In genomic region chr3:184523825-184524615, GRCh38 we compare ENCODE assay signal across 8 cellular contexts. TPM values are rescaled to one million over a fixed set of nuclear protein-coding genes. Genes with fewer than 3 reads are reported as not detected.
DNase-seq lines count a peak whose midpoint lies in the region; ATAC-seq and TF ChIP-seq lines count a peak whose summit lies in the region.

No MANE protein-coding gene starts in this region.

- peaks cover 10% of the 10 kb centered on the region for H3K4me1 ChIP-seq in effector memory CD4-positive, alpha-beta T cell (ENCODE audit: control insufficient read depth, insufficient read depth, low read length, poor library complexity, severe bottlenecking)

- no peak for ATAC-seq in HG02588 (IDR thresholded peaks at IDR 0.05; ENCODE audit: unreplicated experiment)

- peaks cover 7% of the 10 kb centered on the region for H3K27me3 ChIP-seq in effector memory CD4-positive, alpha-beta T cell (replicated peaks; ENCODE audit: control insufficient read depth, insufficient read depth, low read length, poor library complexity, severe bottlenecking)

- no peaks in the 10 kb centered on the region for H3K9me3 Mint-ChIP-seq in glutamatergic neuron (ENCODE audit: unreplicated experiment)

- no peaks in the 10 kb centered on the region for H3K36me3 ChIP-seq in effector memory CD4-positive, alpha-beta T cell (ENCODE audit: control insufficient read depth, insufficient read depth, low read length)

- no peaks in the 10 kb centered on the region for H3K9me3 ChIP-seq in effector memory CD4-positive, alpha-beta T cell (ENCODE audit: control insufficient read depth, low read length)

- TF ChIP-seq CTCF in glutamatergic neuron (IDR thresholded peaks at IDR 0.05; ENCODE audit: partially characterized antibody, unreplicated experiment): no peak

- H3K27me3 Mint-ChIP-seq in glutamatergic neuron (ENCODE audit: unreplicated experiment): no peaks in the 10 kb centered on the region

- H3K27ac Mint-ChIP-seq in glutamatergic neuron (ENCODE audit: unreplicated experiment): no peak overlapping the region

- peaks cover 6% of the 10 kb centered on the region for H3K4me1 Mint-ChIP-seq in glutamatergic neuron (ENCODE audit: low read depth, unreplicated experiment)

- peaks cover 5% of the 10 kb centered on the region for H3K36me3 Mint-ChIP-seq in glutamatergic neuron (ENCODE audit: unreplicated experiment)

- H3K4me3 Mint-ChIP-seq in glutamatergic neuron (ENCODE audit: unreplicated experiment): no peak overlapping the region

- H3K27ac ChIP-seq in effector memory CD4-positive, alpha-beta T cell (ENCODE audit: insufficient read depth, low read length, poor library complexity, severe bottlenecking): no peak overlapping the region

- DNase-seq in CD1c-positive myeloid dendritic cell (ENCODE audit: extremely low spot score): peak; percentile 84
- peak; percentile 9 for DNase-seq in HS-27A (ENCODE audit: low read depth)
- peak; percentile 16 to 31 for DNase-seq in activated CD4-positive, alpha-beta T cell treated with anti-CD3 and anti-CD28 coated beads, Interleukin-2, amount 50 U/mL, for 48 hours
- peak; percentile 43 for DNase-seq in iPS-NIHi11 (ENCODE audit: low spot score)
- no peak for DNase-seq in glutamatergic neuron
- no peak for DNase-seq in SHP77 treated with DMSO at 0.1 percent for 48 hours (lab: John Stamatoyannopoulos, UW)
- no peak for DNase-seq in effector memory CD4-positive, alpha-beta T cell

- no peak overlapping the region for H3K4me3 ChIP-seq in effector memory CD4-positive, alpha-beta T cell (ENCODE audit: insufficient read depth, low read depth, low read length, poor library complexity, severe bottlenecking)

RNA-seq across cellular contexts. Expression of gene EPHB3, which starts 37.6 kb away (rescaled TPM):
- total RNA-seq in glutamatergic neuron (ENCODE audit: unreplicated experiment): 5.0 TPM

Comparison
In these comparisons a context has a peak if more than half of its experiments do, and no peak if none do; other contexts are left out.
1. DNase-seq: peak in CD1c-positive myeloid dendritic cell (single experiment), HS-27A (single experiment), activated CD4-positive, alpha-beta T cell treated with anti-CD3 and anti-CD28 coated beads, Interleukin-2, amount 50 U/mL, for 48 hours (2 of 2) and iPS-NIHi11 (single experiment); none in glutamatergic neuron (single experiment), SHP77 treated with DMSO at 0.1 percent for 48 hours (single experiment) and effector memory CD4-positive, alpha-beta T cell (0 of 3).